ENCODE assay signal across 1 cellular context in the genomic region with DNA sequence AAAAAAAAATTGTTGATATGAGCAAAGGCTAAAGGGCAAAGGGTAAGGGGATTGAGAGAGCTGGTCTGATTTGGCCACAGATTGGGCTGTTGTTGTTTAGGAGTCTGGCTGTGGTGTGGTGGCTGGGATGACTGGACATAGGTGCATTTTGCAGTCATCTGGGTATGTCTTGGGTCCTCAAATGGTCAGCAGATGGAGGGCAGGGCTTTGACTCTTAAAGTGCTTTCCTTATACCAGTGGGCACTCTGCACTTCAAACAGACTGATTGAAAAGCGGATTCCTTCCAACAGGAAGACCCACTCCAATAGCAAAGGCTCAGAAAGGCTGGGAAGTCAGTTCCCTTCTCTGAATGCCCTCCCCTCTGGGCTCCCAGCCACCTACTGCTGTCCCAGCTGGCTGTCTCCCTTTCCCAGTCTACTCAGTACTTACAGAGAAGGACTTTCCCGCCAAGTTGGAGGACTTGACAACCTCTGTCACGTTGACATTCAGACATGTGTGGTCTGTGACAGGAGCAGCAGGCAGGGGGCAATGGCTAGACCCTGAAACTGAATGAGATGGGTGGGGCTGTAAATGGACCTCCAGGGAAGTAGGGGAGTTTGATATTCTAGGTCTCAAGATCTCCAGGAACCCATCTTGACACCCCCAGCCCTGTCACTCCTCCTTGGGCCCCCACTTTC.
TF ChIP-seq lines count a peak whose summit lies in the region.

No MANE protein-coding gene starts in this region.

TF ChIP-seq in GM23338, 12 proteins besides CTCF, POLR2A, EP300 and RAD21 (continued from another document):
- TF ChIP-seq, protein P1, sequence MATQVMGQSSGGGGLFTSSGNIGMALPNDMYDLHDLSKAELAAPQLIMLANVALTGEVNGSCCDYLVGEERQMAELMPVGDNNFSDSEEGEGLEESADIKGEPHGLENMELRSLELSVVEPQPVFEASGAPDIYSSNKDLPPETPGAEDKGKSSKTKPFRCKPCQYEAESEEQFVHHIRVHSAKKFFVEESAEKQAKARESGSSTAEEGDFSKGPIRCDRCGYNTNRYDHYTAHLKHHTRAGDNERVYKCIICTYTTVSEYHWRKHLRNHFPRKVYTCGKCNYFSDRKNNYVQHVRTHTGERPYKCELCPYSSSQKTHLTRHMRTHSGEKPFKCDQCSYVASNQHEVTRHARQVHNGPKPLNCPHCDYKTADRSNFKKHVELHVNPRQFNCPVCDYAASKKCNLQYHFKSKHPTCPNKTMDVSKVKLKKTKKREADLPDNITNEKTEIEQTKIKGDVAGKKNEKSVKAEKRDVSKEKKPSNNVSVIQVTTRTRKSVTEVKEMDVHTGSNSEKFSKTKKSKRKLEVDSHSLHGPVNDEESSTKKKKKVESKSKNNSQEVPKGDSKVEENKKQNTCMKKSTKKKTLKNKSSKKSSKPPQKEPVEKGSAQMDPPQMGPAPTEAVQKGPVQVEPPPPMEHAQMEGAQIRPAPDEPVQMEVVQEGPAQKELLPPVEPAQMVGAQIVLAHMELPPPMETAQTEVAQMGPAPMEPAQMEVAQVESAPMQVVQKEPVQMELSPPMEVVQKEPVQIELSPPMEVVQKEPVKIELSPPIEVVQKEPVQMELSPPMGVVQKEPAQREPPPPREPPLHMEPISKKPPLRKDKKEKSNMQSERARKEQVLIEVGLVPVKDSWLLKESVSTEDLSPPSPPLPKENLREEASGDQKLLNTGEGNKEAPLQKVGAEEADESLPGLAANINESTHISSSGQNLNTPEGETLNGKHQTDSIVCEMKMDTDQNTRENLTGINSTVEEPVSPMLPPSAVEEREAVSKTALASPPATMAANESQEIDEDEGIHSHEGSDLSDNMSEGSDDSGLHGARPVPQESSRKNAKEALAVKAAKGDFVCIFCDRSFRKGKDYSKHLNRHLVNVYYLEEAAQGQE (IDR thresholded peaks at IDR 0.05; ENCODE audit: unreplicated experiment): no peak
- TF ChIP-seq NANOG (IDR thresholded peaks at IDR 0.05; ENCODE audit: borderline replicate concordance): no peak
TF ChIP-seq in GM23338: peak in this region for 0.
